ENCODE assay signal across 19 cellular contexts in genomic region chr7:98054585-98054984, GRCh38.
"Had no signal": no experiment of that assay in that cellular context is flagged by ENCODE, and none has a peak within 500 bp of the region (broad histone marks: within the 10 kb centered on the region; RNA-seq: fewer than 3 reads in every experiment).

No MANE protein-coding gene starts in this region.

- ATAC-seq: activated T-helper 17 cell treated with anti-CD3 and anti-CD28 coated beads, Interleukin-2, amount 50 U/mL, for 72 hours; effector memory CD8-positive, alpha-beta T cell; natural killer cell; stimulated activated naive B cell treated with anti-CD40 and anti-IgM and Interleukin-4, amounts not matched to agents 10 μg/mL and 1 μg/mL and 100 μg/mL, for 72 hours had no signal

- H3K27ac ChIP-seq: brain microvascular endothelial cell, epithelial cell of prostate, neutrophil, parathyroid adenoma, thyroid gland, vagina had no signal

- H3K27me3 ChIP-seq: brain microvascular endothelial cell, thyroid gland, vagina had no signal

- H3K36me3 ChIP-seq: brain microvascular endothelial cell, neutrophil, thyroid gland, vagina had no signal

- H3K4me1 ChIP-seq: parathyroid adenoma, thyroid gland had no signal

- H3K9me3 ChIP-seq: neutrophil, thyroid gland, vagina had no signal

- DNase-seq: activated CD4-positive, alpha-beta T cell treated with anti-CD3 and anti-CD28 coated beads for 1 hour; activated CD4-positive, alpha-beta T cell treated with anti-CD3 and anti-CD28 coated beads, Interleukin-2, amount 50 U/mL, for 48 hours; activated naive CD4-positive, alpha-beta T cell treated with Interleukin-2 at 50 U/mL for 16 hours; anterior cingulate cortex; brain microvascular endothelial cell; effector memory CD8-positive, alpha-beta T cell; kidney glomerular epithelial cell; mesendoderm; natural killer cell; retina; stimulated activated CD4-positive, alpha-beta T cell treated with anti-CD3 and anti-CD28 coated beads, Interleukin-2, amount 100 ng/mL, for 48 hours; stimulated activated naive B cell treated with anti-CD40 and anti-IgM and Interleukin-4, amounts not matched to agents 10 μg/mL and 1 μg/mL and 100 μg/mL, for 72 hours; T-helper 9 cell; thyroid gland had no signal

- H3K9ac ChIP-seq: parathyroid adenoma had no signal

- H2AFZ ChIP-seq: parathyroid adenoma had no signal

- H3K4me3 ChIP-seq: thyroid gland, vagina had no signal

- H3K79me2 ChIP-seq: parathyroid adenoma had no signal
